Comparison of ENCODE assay signal across 13 cellular contexts in the genomic region with DNA sequence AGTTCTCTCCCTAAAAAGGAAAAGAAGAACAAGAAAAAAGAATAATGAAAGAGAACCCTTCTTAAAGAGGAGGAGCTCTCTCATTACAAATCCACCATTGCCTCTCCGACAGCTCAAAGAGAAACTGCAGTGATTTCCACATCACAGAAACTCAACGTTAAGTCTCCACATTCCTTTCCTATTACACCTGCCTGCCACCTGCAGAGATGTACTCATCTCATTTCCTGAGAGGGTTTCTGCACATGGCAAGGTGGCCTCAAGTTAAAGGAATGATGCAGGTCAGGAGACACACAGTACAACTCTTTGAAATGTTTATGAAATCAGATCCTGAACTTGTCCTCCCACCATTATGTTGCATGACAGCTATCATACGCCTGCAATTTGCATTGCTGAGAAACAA.
DNase-seq lines count a peak whose midpoint lies in the region; ATAC-seq and TF ChIP-seq lines count a peak whose summit lies in the region.
"Had no signal": no experiment of that assay in that cellular context is flagged by ENCODE, and none has a peak within 500 bp of the region (broad histone marks: within the 10 kb centered on the region; RNA-seq: fewer than 3 reads in every experiment).

No MANE protein-coding gene starts in this region.

- intact Hi-C loops in activated CD8-positive, alpha-beta T cell treated with anti-CD3 and anti-CD28 coated beads for 36 hours (cut with micrococcal nuclease), result no loop called here

- CTCF ChIA-PET in activated CD8-positive, alpha-beta T cell treated with anti-CD3 and anti-CD28 coated beads for 36 hours (lab: Charles Lee), result no interaction called here

- no peaks in the 10 kb centered on the region for H3K9me3 ChIP-seq in HUES48 (ENCODE audit: control insufficient read depth, insufficient read depth, low read length)

- no peak overlapping the region for H3K9ac ChIP-seq in HUES48 (ENCODE audit: low read depth, low read length)

- DNase-seq in astrocyte of the cerebellum (ENCODE audit: low read depth) (peak; percentile 57), iPS-NIHi7 (ENCODE audit: extremely low spot score) (peak; percentile 62), type B pancreatic cell (ENCODE audit: extremely low spot score, unreplicated experiment) (no peak), left lobe of liver (ENCODE audit: low spot score) (no peak), mesenteric fat pad (ENCODE audit: low spot score) (no peak)
- no peak for DNase-seq in activated CD8-positive, alpha-beta T cell treated with anti-CD3 and anti-CD28 coated beads for 36 hours
- DNase-seq: COR-L47, MV-4-11, NCI-H345, T1000 had no signal

- H3K27me3 ChIP-seq in HUES48 (ENCODE audit: control insufficient read depth, insufficient read depth, low read length), result no peaks in the 10 kb centered on the region

- peaks cover 30% of the 10 kb centered on the region for H3K4me1 Mint-ChIP-seq in type B pancreatic cell (ENCODE audit: unreplicated experiment)
- H3K4me1 Mint-ChIP-seq in activated CD8-positive, alpha-beta T cell treated with anti-CD3 and anti-CD28 coated beads for 36 hours (ENCODE audit: low read depth), result no peaks in the 10 kb centered on the region

- TF ChIP-seq CTCF in astrocyte of the cerebellum (IDR thresholded peaks at IDR 0.05; ENCODE audit: low read depth, low read length, missing control alignments) (no peak), type B pancreatic cell (conservative IDR thresholded peaks at IDR 0.05) (no peak)
- no peak for TF ChIP-seq CTCF in activated CD8-positive, alpha-beta T cell treated with anti-CD3 and anti-CD28 coated beads for 36 hours (IDR thresholded peaks at IDR 0.05)

- H3K27me3 Mint-ChIP-seq in type B pancreatic cell, result no peaks in the 10 kb centered on the region
- no peaks in the 10 kb centered on the region for H3K27me3 Mint-ChIP-seq in activated CD8-positive, alpha-beta T cell treated with anti-CD3 and anti-CD28 coated beads for 36 hours
- H3K27me3 Mint-ChIP-seq: activated naive CD8-positive, alpha-beta T cell had no signal

- H3K27ac Mint-ChIP-seq in type B pancreatic cell, result peak overlapping the region; percentile 97
- no peak overlapping the region for H3K27ac Mint-ChIP-seq in activated CD8-positive, alpha-beta T cell treated with anti-CD3 and anti-CD28 coated beads for 36 hours
- H3K27ac Mint-ChIP-seq: activated naive CD8-positive, alpha-beta T cell had no signal

- no peaks in the 10 kb centered on the region for H3K36me3 ChIP-seq in HUES48 (ENCODE audit: control insufficient read depth, insufficient read depth, low read length)

- H3K27ac ChIP-seq in HUES48 (ENCODE audit: low read depth, low read length), result peak overlapping the region; percentile 82
- H3K27ac ChIP-seq: HL-60 had no signal

- H3K4me3 ChIP-seq in HUES48 (ENCODE audit: low read depth, low read length) (no peak overlapping the region), astrocyte of the cerebellum (ENCODE audit: low read depth, low read length) (no peak overlapping the region)

- H3K4me3 Mint-ChIP-seq in type B pancreatic cell, result no peak overlapping the region
- no peak overlapping the region for H3K4me3 Mint-ChIP-seq in activated CD8-positive, alpha-beta T cell treated with anti-CD3 and anti-CD28 coated beads for 36 hours
- H3K4me3 Mint-ChIP-seq: activated naive CD8-positive, alpha-beta T cell had no signal

- in situ Hi-C loops in astrocyte of the cerebellum (cut with HindIII; ENCODE audit: low sequenced_read_pairs), result no loop called here

- POLR2A ChIA-PET in activated CD8-positive, alpha-beta T cell treated with anti-CD3 and anti-CD28 coated beads for 36 hours (lab: Charles Lee), result no interaction called here

- H3K36me3 Mint-ChIP-seq in type B pancreatic cell, result no peaks in the 10 kb centered on the region
- no peaks in the 10 kb centered on the region for H3K36me3 Mint-ChIP-seq in activated CD8-positive, alpha-beta T cell treated with anti-CD3 and anti-CD28 coated beads for 36 hours (ENCODE audit: low read depth)
- H3K36me3 Mint-ChIP-seq: activated naive CD8-positive, alpha-beta T cell had no signal

- H3K4me1 ChIP-seq in HUES48 (ENCODE audit: control insufficient read depth, insufficient read depth, low read length), result peaks cover 40% of the 10 kb centered on the region

- no peak for ATAC-seq in left lobe of liver
- ATAC-seq in activated CD8-positive, alpha-beta T cell treated with anti-CD3 and anti-CD28 coated beads for 36 hours, result no peak

- H3K9me3 Mint-ChIP-seq in type B pancreatic cell, result no peaks in the 10 kb centered on the region
- peaks cover 2% of the 10 kb centered on the region for H3K9me3 Mint-ChIP-seq in activated CD8-positive, alpha-beta T cell treated with anti-CD3 and anti-CD28 coated beads for 36 hours

Comparison
In these comparisons a context has a peak if more than half of its experiments do, and no peak if none do; other contexts are left out.
1. DNase-seq: peak in astrocyte of the cerebellum (single experiment) and iPS-NIHi7 (single experiment); none in type B pancreatic cell (single experiment), left lobe of liver (single experiment), mesenteric fat pad (single experiment) and activated CD8-positive, alpha-beta T cell treated with anti-CD3 and anti-CD28 coated beads for 36 hours (single experiment).